ENCODE assay signal across 23 cellular contexts in genomic region chr14:101358320-101358569, GRCh38.
DNase-seq lines count a peak whose midpoint lies in the region; ATAC-seq and TF ChIP-seq lines count a peak whose summit lies in the region.
"Had no signal": no experiment of that assay in that cellular context is flagged by ENCODE, and none has a peak within 500 bp of the region (broad histone marks: within the 10 kb centered on the region; RNA-seq: fewer than 3 reads in every experiment).

No MANE protein-coding gene starts in this region.

- H3K27ac ChIP-seq in DND-41 (ENCODE audit: low read length): no peak overlapping the region
- H3K27ac ChIP-seq in OCI-LY7 (ENCODE audit: low read depth, low read length, poor library complexity, severe bottlenecking): peak overlapping the region; percentile 98
- peak overlapping the region; percentile 9 to 94 for H3K27ac ChIP-seq in ovary
- H3K27ac ChIP-seq in uterus: peak overlapping the region; percentile 94 to 95
- no peak overlapping the region for H3K27ac ChIP-seq in right cardiac atrium (ENCODE audit: low read length)
- H3K27ac ChIP-seq: GM23248, PC-9, SJSA1 had no signal

- CTCF ChIA-PET in OCI-LY7 (lab: Charles Lee; ENCODE audit: unreplicated experiment): no interaction called here

- TF ChIP-seq POLR2A in ovary (IDR thresholded peaks at IDR 0.05) (no peak), uterus (IDR thresholded peaks at IDR 0.05) (no peak)

- no TSS peak for BruUV-seq in OCI-LY7 (replicated peaks; lab: Mats Ljungman, UMichigan)

- no peaks in the 10 kb centered on the region for H3K4me1 ChIP-seq in DND-41 (ENCODE audit: insufficient read depth, low read length)
- peaks cover 58% of the 10 kb centered on the region for H3K4me1 ChIP-seq in OCI-LY7 (ENCODE audit: insufficient read depth, low read length, poor library complexity, severe bottlenecking)
- H3K4me1 ChIP-seq in ovary (ENCODE audit: insufficient read depth): peaks cover 42% of the 10 kb centered on the region
- peaks cover 26 to 28% of the 10 kb centered on the region in 2 donors for H3K4me1 ChIP-seq in uterus
- H3K4me1 ChIP-seq in right cardiac atrium (ENCODE audit: control insufficient read depth, insufficient read depth, low read length): no peaks in the 10 kb centered on the region
- H3K4me1 ChIP-seq: SJSA1 had no signal

- POLR2A ChIA-PET in OCI-LY7 (lab: Charles Lee): interaction anchor here (0.9 to 2.0 kb wide), 3 partner anchors 9 to 10 kb away, joined by 3 to 4 read pairs (median 3); no protein-coding TSS in a partner anchor

- no peak overlapping the region for H3K4me2 ChIP-seq in DND-41 (ENCODE audit: insufficient read depth, low read length)
- H3K4me2 ChIP-seq in OCI-LY7 (ENCODE audit: low read length): peak overlapping the region; percentile 89
- H3K4me2 ChIP-seq: PC-9 had no signal

- H2AFZ ChIP-seq in DND-41 (ENCODE audit: low read depth, low read length) (no peak overlapping the region), OCI-LY7 (ENCODE audit: low read length) (peak overlapping the region; percentile 21; the same call in 1 of the 2 replicates)
- H2AFZ ChIP-seq: GM23248, PC-9 had no signal

- 31 to 50% (median 44%) methylated on average over 4 of the region's 4 CpGs for WGBS in ovary, 3 donors
- 88% methylated on average over 4 of the region's 4 CpGs for WGBS in right cardiac atrium

- no peak for TF ChIP-seq EP300 in ovary (IDR thresholded peaks at IDR 0.05)

- peaks cover 6% of the 10 kb centered on the region for H3K27me3 ChIP-seq in DND-41 (ENCODE audit: insufficient read depth, low read length, poor library complexity)
- no peaks in the 10 kb centered on the region for H3K27me3 ChIP-seq in ovary
- no peaks in the 10 kb centered on the region for H3K27me3 ChIP-seq in uterus
- H3K27me3 ChIP-seq in right cardiac atrium (ENCODE audit: control insufficient read depth, insufficient read depth): no peaks in the 10 kb centered on the region
- H3K27me3 ChIP-seq: MG63, SJSA1 had no signal

- no peaks in the 10 kb centered on the region for H3K9me2 ChIP-seq in OCI-LY7 (ENCODE audit: insufficient read depth, low read length)

- H3K79me2 ChIP-seq in DND-41 (ENCODE audit: insufficient read depth, low read length) (no peaks in the 10 kb centered on the region), OCI-LY7 (ENCODE audit: insufficient read depth, low read depth, low read length) (no peaks in the 10 kb centered on the region)

- H3K9me3 ChIP-seq in DND-41 (ENCODE audit: insufficient read depth, low read length, severe bottlenecking): peaks cover 4% of the 10 kb centered on the region
- H3K9me3 ChIP-seq in OCI-LY7 (ENCODE audit: low read length): peaks cover 50% of the 10 kb centered on the region
- H3K9me3 ChIP-seq in ovary: no peaks in the 10 kb centered on the region
- H3K9me3 ChIP-seq in uterus: no peaks in the 10 kb centered on the region
- H3K9me3 ChIP-seq in right cardiac atrium (ENCODE audit: control insufficient read depth, low read length): no peaks in the 10 kb centered on the region
- H3K9me3 ChIP-seq: MG63, SJSA1 had no signal

- ATAC-seq in DND-41 (ENCODE audit: insufficient read depth, low read depth): 0 out of 3 replicates have a peak, but pooled peaks have one; percentile 19
- ATAC-seq in right cardiac atrium: no peak

- H4K20me1 ChIP-seq in DND-41 (ENCODE audit: insufficient read depth, low read length) (no peaks in the 10 kb centered on the region), OCI-LY7 (ENCODE audit: insufficient read depth, low read length) (no peaks in the 10 kb centered on the region)

- intact Hi-C loops in OCI-LY7 (cut with micrococcal nuclease; ENCODE audit: unreplicated experiment): no loop called here
- intact Hi-C loops in ovary (cut with DNase I): no loop called here
- intact Hi-C loops in uterus (cut with DNase I; ENCODE audit: low total_unique reads): no loop called here
- intact Hi-C loops in right cardiac atrium (cut with DNase I): no loop called here

- TF ChIP-seq CTCF in DND-41 (IDR thresholded peaks at IDR 0.05; ENCODE audit: borderline replicate concordance, extremely low read depth, low read length, poor library complexity, severe bottlenecking) (no peak), OCI-LY7 (conservative IDR thresholded peaks at IDR 0.05; ENCODE audit: low read length) (no peak), ovary (IDR thresholded peaks at IDR 0.05) (no peak), uterus (IDR thresholded peaks at IDR 0.05) (no peak)

- H3K9ac ChIP-seq in DND-41 (ENCODE audit: low read depth, low read length): no peak overlapping the region
- H3K9ac ChIP-seq: GM23248 had no signal

- H3K4me3 ChIP-seq in DND-41 (ENCODE audit: low read depth in 1 of 2, low read length in 2 of 2): no peak overlapping the region
- peak overlapping the region; percentile 9 for H3K4me3 ChIP-seq in OCI-LY7 (ENCODE audit: low read depth, low read length, poor library complexity, severe bottlenecking)
- H3K4me3 ChIP-seq in ovary: no peak overlapping the region
- H3K4me3 ChIP-seq in uterus: no peak overlapping the region
- H3K4me3 ChIP-seq in right cardiac atrium (ENCODE audit: low read length): no peak overlapping the region
- H3K4me3 ChIP-seq: GM23248, MG63, PC-9, SJSA1 had no signal

- DNase-seq in DND-41: no peak
- DNase-seq in OCI-LY7 (ENCODE audit: low spot score): no peak
- DNase-seq in ovary: peak in 1 of 5 donors; percentile 14
- DNase-seq in uterus: peak in 1 of 2 donors; percentile 15
- no peak for DNase-seq in NCI-H446 (lab: John Stamatoyannopoulos, UW)
- no peak for DNase-seq in epidermal melanocyte (ENCODE audit: insufficient read length, low spot score)
- DNase-seq in right cardiac atrium: no peak
- DNase-seq: DMS153; GM23248; H9; KBM-7; MG63; NCI-H1105 treated with DMSO at 0.1 percent for 48 hours; NCI-H146; NCI-H1930; NCI-H2107; NCI-H446 treated with DMSO at 0.1 percent for 48 hours; NCI-H526; NCI-H82; NK-92 treated with Interleukin-12 subunit alpha and Interleukin-12 subunit beta, amount 100 ng/mL, for 24 hours; PC-9; Right ventricle myocardium superior had no signal

- no peaks in the 10 kb centered on the region for H3K36me3 ChIP-seq in DND-41 (ENCODE audit: insufficient read depth, low read length)
- peaks cover 34% of the 10 kb centered on the region for H3K36me3 ChIP-seq in OCI-LY7 (ENCODE audit: insufficient read depth, low read length)
- no peaks in the 10 kb centered on the region for H3K36me3 ChIP-seq in ovary
- no peaks in the 10 kb centered on the region for H3K36me3 ChIP-seq in uterus
- H3K36me3 ChIP-seq: MG63, SJSA1 had no signal

Comparison
In these comparisons a context has a peak if more than half of its experiments do, and no peak if none do; other contexts are left out.
1. H3K27ac ChIP-seq: peak in OCI-LY7 (single experiment), ovary (2 of 2) and uterus (2 of 2); none in DND-41 (single experiment) and right cardiac atrium (single experiment).